1 cellular context compared by ENCODE assay signal in genomic region chr7:95527776-95528250, GRCh38.
TF ChIP-seq lines count a peak whose summit lies in the region.

No MANE protein-coding gene starts in this region.

TF ChIP-seq in WTC11, 78 proteins besides CTCF, POLR2A, EP300 and RAD21 (continued from another document):
- TF ChIP-seq ZNF512 (CRISPR knock-in tag; IDR thresholded peaks at IDR 0.05; ENCODE audit: borderline replicate concordance): no peak
- no peak for TF ChIP-seq NFE2L1 (CRISPR knock-in tag; IDR thresholded peaks at IDR 0.05)
